Comparison of ENCODE assay signal across 1 cellular context in the genomic region with DNA sequence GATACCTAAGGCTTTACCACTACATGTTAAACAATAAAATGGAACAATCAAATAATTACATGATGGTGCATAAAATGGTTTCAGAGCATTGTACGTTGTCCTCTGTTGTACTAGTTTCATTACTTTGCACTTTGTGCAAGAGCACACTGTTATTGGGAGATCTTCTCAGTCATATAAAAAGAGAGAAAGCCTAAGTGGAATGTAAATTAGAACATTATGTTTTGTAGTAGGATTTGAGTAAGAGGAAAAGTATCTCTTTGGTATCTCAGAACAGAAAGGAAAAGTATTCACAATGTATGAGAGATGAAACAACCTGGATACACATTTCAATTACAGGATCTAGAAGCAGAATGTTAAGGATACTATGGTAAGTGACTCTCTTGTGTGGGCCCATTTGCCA.
TF ChIP-seq lines count a peak whose summit lies in the region.

No MANE protein-coding gene starts in this region.

TF ChIP-seq in IMR-90, 13 proteins besides CTCF, POLR2A, EP300 and RAD21:
- TF ChIP-seq RFX5 (IDR thresholded peaks at IDR 0.05; ENCODE audit: low read depth, low read length), result no peak
- no peak for TF ChIP-seq RCOR1 (IDR thresholded peaks at IDR 0.05; ENCODE audit: insufficient replicate concordance, low read length)
- TF ChIP-seq CHD1 (IDR thresholded peaks at IDR 0.05; ENCODE audit: low read depth, low read length), result no peak
- TF ChIP-seq SMC3 (IDR thresholded peaks at IDR 0.05; ENCODE audit: low read depth, low read length), result no peak
- TF ChIP-seq BHLHE40 (IDR thresholded peaks at IDR 0.05; ENCODE audit: low read depth, low read length), result no peak
- no peak for TF ChIP-seq FOS (IDR thresholded peaks at IDR 0.05; ENCODE audit: low read depth, low read length)
- TF ChIP-seq, protein P1, sequence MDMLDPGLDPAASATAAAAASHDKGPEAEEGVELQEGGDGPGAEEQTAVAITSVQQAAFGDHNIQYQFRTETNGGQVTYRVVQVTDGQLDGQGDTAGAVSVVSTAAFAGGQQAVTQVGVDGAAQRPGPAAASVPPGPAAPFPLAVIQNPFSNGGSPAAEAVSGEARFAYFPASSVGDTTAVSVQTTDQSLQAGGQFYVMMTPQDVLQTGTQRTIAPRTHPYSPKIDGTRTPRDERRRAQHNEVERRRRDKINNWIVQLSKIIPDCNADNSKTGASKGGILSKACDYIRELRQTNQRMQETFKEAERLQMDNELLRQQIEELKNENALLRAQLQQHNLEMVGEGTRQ (IDR thresholded peaks at IDR 0.05; ENCODE audit: low read depth, low read length), result no peak
- TF ChIP-seq, protein P2, sequence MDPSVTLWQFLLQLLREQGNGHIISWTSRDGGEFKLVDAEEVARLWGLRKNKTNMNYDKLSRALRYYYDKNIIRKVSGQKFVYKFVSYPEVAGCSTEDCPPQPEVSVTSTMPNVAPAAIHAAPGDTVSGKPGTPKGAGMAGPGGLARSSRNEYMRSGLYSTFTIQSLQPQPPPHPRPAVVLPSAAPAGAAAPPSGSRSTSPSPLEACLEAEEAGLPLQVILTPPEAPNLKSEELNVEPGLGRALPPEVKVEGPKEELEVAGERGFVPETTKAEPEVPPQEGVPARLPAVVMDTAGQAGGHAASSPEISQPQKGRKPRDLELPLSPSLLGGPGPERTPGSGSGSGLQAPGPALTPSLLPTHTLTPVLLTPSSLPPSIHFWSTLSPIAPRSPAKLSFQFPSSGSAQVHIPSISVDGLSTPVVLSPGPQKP (IDR thresholded peaks at IDR 0.05; ENCODE audit: borderline replicate concordance, low read depth, low read length), result no peak
- TF ChIP-seq MAZ (IDR thresholded peaks at IDR 0.05; ENCODE audit: borderline replicate concordance, low read depth, low read length), result no peak
- no peak for TF ChIP-seq CEBPB (IDR thresholded peaks at IDR 0.05; ENCODE audit: low read depth, low read length)
- no peak for TF ChIP-seq NFE2L2 (IDR thresholded peaks at IDR 0.05; ENCODE audit: low read depth, low read length)
- no peak for TF ChIP-seq MXI1 (IDR thresholded peaks at IDR 0.05; ENCODE audit: borderline replicate concordance, low read depth, low read length)
- no peak for TF ChIP-seq MAFK (IDR thresholded peaks at IDR 0.05; ENCODE audit: low read depth, low read length)
